ENCODE assay signal across 10 cellular contexts in the genomic region with DNA sequence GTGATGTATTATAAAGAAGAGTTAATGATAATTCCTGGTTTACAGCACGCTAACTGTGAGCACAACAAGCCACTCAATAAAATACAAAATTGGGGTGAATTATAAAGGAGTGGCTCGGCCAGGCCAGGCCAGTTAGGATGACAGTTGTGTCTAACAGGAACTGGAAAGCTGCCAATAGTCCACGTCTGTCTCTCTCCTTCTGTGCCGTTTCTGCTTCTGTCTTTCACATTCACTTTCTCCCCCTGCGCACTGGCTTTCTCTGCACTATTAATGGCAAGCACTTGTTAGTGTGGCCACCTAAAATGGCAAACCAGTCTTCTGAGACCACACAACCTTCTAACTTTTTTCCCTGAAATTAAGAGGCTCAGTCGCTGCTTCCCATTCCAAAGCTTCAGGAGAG.
DNase-seq lines count a peak whose midpoint lies in the region; ATAC-seq and TF ChIP-seq lines count a peak whose summit lies in the region.
"Had no signal": no experiment of that assay in that cellular context is flagged by ENCODE, and none has a peak within 500 bp of the region (broad histone marks: within the 10 kb centered on the region; RNA-seq: fewer than 3 reads in every experiment).

No MANE protein-coding gene starts in this region.

- no peaks in the 10 kb centered on the region for H3K27me3 Mint-ChIP-seq in glutamatergic neuron (ENCODE audit: unreplicated experiment)

- no peak overlapping the region for H3K4me3 Mint-ChIP-seq in glutamatergic neuron (ENCODE audit: unreplicated experiment)

- H3K27ac Mint-ChIP-seq in glutamatergic neuron (ENCODE audit: unreplicated experiment): peak overlapping the region; percentile 41

- peaks cover 2% of the 10 kb centered on the region for H3K9me3 Mint-ChIP-seq in glutamatergic neuron (ENCODE audit: unreplicated experiment)

- DNase-seq in NCI-H2227 (lab: John Stamatoyannopoulos, UW; ENCODE audit: unreplicated experiment) (peak; percentile 23), glutamatergic neuron (no peak)
- DNase-seq in activated CD4-positive, CD25-positive, alpha-beta regulatory T cell treated with anti-CD3 and anti-CD28 coated beads, Interleukin-2, amount 50 U/mL, for 72 hours: no peak
- no peak for DNase-seq in stimulated activated CD4-positive, alpha-beta T cell treated with anti-CD3 and anti-CD28 coated beads, Interleukin-4, amount 100 ng/mL, for 24 hours
- DNase-seq: activated naive CD4-positive, alpha-beta T cell treated with anti-CD3 and anti-CD28 coated beads, Interleukin-2, amount 50 U/mL, for 16 hours; DND-41 had no signal

- TF ChIP-seq CTCF in glutamatergic neuron (IDR thresholded peaks at IDR 0.05; ENCODE audit: partially characterized antibody, unreplicated experiment): no peak

- no peaks in the 10 kb centered on the region for H3K36me3 Mint-ChIP-seq in glutamatergic neuron (ENCODE audit: unreplicated experiment)

- H3K4me1 Mint-ChIP-seq in glutamatergic neuron (ENCODE audit: low read depth, unreplicated experiment): peaks cover 57% of the 10 kb centered on the region

- peak; percentile 67 for ATAC-seq in GM18861 (IDR thresholded peaks at IDR 0.05; ENCODE audit: unreplicated experiment)
- peak; percentile 77 for ATAC-seq in HG02610 (IDR thresholded peaks at IDR 0.05; ENCODE audit: unreplicated experiment)
- no peak for ATAC-seq in GM21447 (IDR thresholded peaks at IDR 0.05; ENCODE audit: unreplicated experiment)
- ATAC-seq in HG02840 (IDR thresholded peaks at IDR 0.05; ENCODE audit: low FRiP score, unreplicated experiment): no peak

Comparison
In these comparisons a context has a peak if more than half of its experiments do, and no peak if none do; other contexts are left out.
1. ATAC-seq: peak in GM18861 (single experiment) and HG02610 (single experiment); none in GM21447 (single experiment) and HG02840 (single experiment).